ENCODE assay signal across 1 cellular context in genomic region chr12:102883204-102883799, GRCh38.
TF ChIP-seq lines count a peak whose summit lies in the region.

No MANE protein-coding gene starts in this region.

TF ChIP-seq in GM23338, 12 proteins besides CTCF, POLR2A, EP300 and RAD21:
- no peak for TF ChIP-seq REST (IDR thresholded peaks at IDR 0.05; ENCODE audit: unreplicated experiment)
- TF ChIP-seq ZNF114 (CRISPR knock-in tag; IDR thresholded peaks at IDR 0.05): no peak
- TF ChIP-seq EZH2 (IDR thresholded peaks at IDR 0.05; ENCODE audit: low read depth, unreplicated experiment): no peak
- no peak for TF ChIP-seq POLR2AphosphoS5 (IDR thresholded peaks at IDR 0.05; ENCODE audit: low read depth)
- no peak for TF ChIP-seq EZH2phosphoT487 (IDR thresholded peaks at IDR 0.05; ENCODE audit: unreplicated experiment)
- TF ChIP-seq ZNF462 (CRISPR knock-in tag; IDR thresholded peaks at IDR 0.05): no peak
TF ChIP-seq in GM23338: peak in this region for 0.
